Comparison of ENCODE assay signal across 1 cellular context in the genomic region with DNA sequence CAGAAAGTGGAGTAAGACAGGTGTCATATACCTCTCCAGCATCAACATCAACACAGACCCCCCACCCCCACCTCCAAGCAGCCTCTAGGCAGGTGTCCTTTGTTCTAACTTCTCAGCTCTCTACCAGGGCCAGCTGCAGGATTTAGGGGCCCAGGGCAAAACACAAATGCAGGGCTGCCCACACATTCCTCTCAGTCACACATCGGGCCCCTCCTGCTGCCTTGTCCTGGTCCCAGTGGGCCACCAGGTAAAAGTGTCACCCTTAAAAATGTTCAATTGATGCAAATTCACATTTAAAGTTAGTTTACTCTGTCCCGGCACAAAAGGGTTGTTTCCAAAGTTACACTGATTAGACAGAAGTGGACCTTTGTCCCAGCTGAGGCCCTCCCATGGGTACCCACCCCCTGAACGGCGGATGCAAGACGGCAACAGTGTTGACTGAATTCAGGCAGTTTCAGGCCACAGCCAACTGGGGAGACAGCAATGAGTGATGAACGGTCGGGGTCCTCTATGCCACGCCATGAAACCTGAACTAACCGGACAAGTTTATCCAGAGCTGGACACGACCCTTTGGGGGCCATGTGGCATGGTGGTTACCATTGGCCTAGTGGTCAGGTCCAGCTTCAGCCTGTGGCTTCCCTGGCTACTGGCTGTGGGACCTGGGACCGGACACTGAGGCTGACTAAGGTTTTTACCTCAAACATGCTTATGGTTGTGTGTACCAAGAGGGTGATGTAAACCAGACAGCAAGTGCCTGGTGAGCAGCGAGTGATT.
TF ChIP-seq lines count a peak whose summit lies in the region.

No MANE protein-coding gene starts in this region.

TF ChIP-seq in H1, 55 proteins besides CTCF, POLR2A, EP300 and RAD21:
- TF ChIP-seq CHD1 (IDR thresholded peaks at IDR 0.05; ENCODE audit: low read depth, low read length) (no peak), TCF12 (IDR thresholded peaks at IDR 0.05; ENCODE audit: low read depth, low read length) (peak; percentile 78; the same call in 1 of the 2 replicates), MAX (IDR thresholded peaks at IDR 0.05) (no peak; the same call in 1 of the 2 replicates), ZNF274 (IDR thresholded peaks at IDR 0.05; ENCODE audit: borderline replicate concordance, extremely low read depth, low read length) (no peak), TBP (IDR thresholded peaks at IDR 0.05; ENCODE audit: low read depth, low read length) (no peak)
- TF ChIP-seq, protein P1, sequence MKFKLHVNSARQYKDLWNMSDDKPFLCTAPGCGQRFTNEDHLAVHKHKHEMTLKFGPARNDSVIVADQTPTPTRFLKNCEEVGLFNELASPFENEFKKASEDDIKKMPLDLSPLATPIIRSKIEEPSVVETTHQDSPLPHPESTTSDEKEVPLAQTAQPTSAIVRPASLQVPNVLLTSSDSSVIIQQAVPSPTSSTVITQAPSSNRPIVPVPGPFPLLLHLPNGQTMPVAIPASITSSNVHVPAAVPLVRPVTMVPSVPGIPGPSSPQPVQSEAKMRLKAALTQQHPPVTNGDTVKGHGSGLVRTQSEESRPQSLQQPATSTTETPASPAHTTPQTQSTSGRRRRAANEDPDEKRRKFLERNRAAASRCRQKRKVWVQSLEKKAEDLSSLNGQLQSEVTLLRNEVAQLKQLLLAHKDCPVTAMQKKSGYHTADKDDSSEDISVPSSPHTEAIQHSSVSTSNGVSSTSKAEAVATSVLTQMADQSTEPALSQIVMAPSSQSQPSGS (IDR thresholded peaks at IDR 0.05; ENCODE audit: low read length) = 0 out of 2 replicates have a peak, but pooled peaks have one; percentile 16
TF ChIP-seq in H1: peak in this region for 2.
